ENCODE assay signal across 18 cellular contexts in the genomic region with DNA sequence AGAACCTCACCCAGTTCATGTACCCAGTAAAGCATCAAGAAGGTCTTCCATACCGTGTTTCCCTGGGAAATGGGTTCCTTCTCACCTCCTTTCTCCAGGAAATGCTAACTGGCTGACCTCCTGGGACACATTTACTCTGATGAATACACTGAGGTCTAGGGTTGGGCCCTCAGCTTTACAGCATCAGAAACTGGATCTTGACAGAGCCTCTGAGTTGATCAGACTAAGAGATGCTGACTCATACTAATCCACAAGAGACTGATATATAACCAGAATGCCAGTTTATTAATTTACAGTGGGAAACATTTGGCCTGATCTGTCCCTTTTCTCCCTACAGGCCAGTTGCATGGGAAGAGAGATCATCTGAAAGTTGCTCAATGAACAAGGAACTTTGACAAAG.
"Had no signal": no experiment of that assay in that cellular context is flagged by ENCODE, and none has a peak within 500 bp of the region (broad histone marks: within the 10 kb centered on the region; RNA-seq: fewer than 3 reads in every experiment).

No MANE protein-coding gene starts in this region.

- ATAC-seq: effector memory CD8-positive, alpha-beta T cell; left ventricle myocardium superior; sciatic nerve; stimulated activated effector memory CD8-positive, alpha-beta T cell treated with anti-CD3 and anti-CD28 coated beads, Interleukin-12 subunit alpha, Interleukin-12 subunit beta, amount 100 ng/mL, for 72 hours had no signal

- H3K36me3 Mint-ChIP-seq: activated naive CD8-positive, alpha-beta T cell treated with anti-CD3 and anti-CD28 coated beads, Interleukin-2, amount 10 ng/mL, durations not matched to agents 7 days and 5 days; brain; memory B cell; stimulated activated effector memory CD8-positive, alpha-beta T cell treated with anti-CD3 and anti-CD28 coated beads, Interleukin-12 subunit alpha, Interleukin-12 subunit beta, amount 100 ng/mL, for 72 hours had no signal

- H3K9me3 ChIP-seq: uterus had no signal

- H3K4me3 Mint-ChIP-seq: activated CD4-positive, alpha-beta T cell treated with anti-CD3 and anti-CD28 coated beads, Interleukin-2, amount 10 ng/mL, durations not matched to agents 7 days and 5 days; activated naive CD8-positive, alpha-beta T cell treated with anti-CD3 and anti-CD28 coated beads, Interleukin-2, amount 10 ng/mL, durations not matched to agents 7 days and 5 days; activated T-helper 1 cell treated with anti-CD3 and anti-CD28 coated beads, Interleukin-12 subunit alpha, Interleukin-12 subunit beta, Interleukin-2, Interleukin-4 antibody, amounts not matched to agents 30 ng/mL and 10 ng/mL and 1 ng/mL, durations not matched to agents 14 hours and 24 hours and 36 hours; brain; effector memory CD8-positive, alpha-beta T cell; memory B cell; stimulated activated effector memory CD8-positive, alpha-beta T cell treated with anti-CD3 and anti-CD28 coated beads, Interleukin-12 subunit alpha, Interleukin-12 subunit beta, amount 100 ng/mL, for 72 hours had no signal

- H3K4me1 ChIP-seq: uterus had no signal

- H3K27ac ChIP-seq: epithelial cell of prostate, uterus had no signal

- FAIRE-seq: kidney had no signal

- H3K36me3 ChIP-seq: uterus had no signal

- H3K27ac Mint-ChIP-seq: activated CD4-positive, alpha-beta T cell treated with anti-CD3 and anti-CD28 coated beads, Interleukin-2, amount 10 ng/mL, durations not matched to agents 7 days and 5 days; activated naive CD8-positive, alpha-beta T cell treated with anti-CD3 and anti-CD28 coated beads, Interleukin-2, amount 10 ng/mL, durations not matched to agents 7 days and 5 days; activated T-helper 1 cell treated with anti-CD3 and anti-CD28 coated beads, Interleukin-12 subunit alpha, Interleukin-12 subunit beta, Interleukin-2, Interleukin-4 antibody, amounts not matched to agents 30 ng/mL and 10 ng/mL and 1 ng/mL, durations not matched to agents 14 hours and 24 hours and 36 hours; brain; effector memory CD8-positive, alpha-beta T cell; memory B cell; stimulated activated effector memory CD8-positive, alpha-beta T cell treated with anti-CD3 and anti-CD28 coated beads, Interleukin-12 subunit alpha, Interleukin-12 subunit beta, amount 100 ng/mL, for 72 hours had no signal

- H3K4me1 Mint-ChIP-seq: activated CD4-positive, alpha-beta T cell treated with anti-CD3 and anti-CD28 coated beads, Interleukin-2, amount 10 ng/mL, durations not matched to agents 7 days and 5 days; activated naive CD8-positive, alpha-beta T cell treated with anti-CD3 and anti-CD28 coated beads, Interleukin-2, amount 10 ng/mL, durations not matched to agents 7 days and 5 days; brain; stimulated activated effector memory CD8-positive, alpha-beta T cell treated with anti-CD3 and anti-CD28 coated beads, Interleukin-12 subunit alpha, Interleukin-12 subunit beta, amount 100 ng/mL, for 72 hours had no signal

- H3K4me3 ChIP-seq: uterus had no signal

- DNase-seq: activated CD4-positive, alpha-beta T cell treated with anti-CD3 and anti-CD28 coated beads, Interleukin-2, amount 10 ng/mL, durations not matched to agents 7 days and 5 days; activated naive CD4-positive, alpha-beta T cell; activated naive CD8-positive, alpha-beta T cell treated with anti-CD3 and anti-CD28 coated beads, Interleukin-2, amount 10 ng/mL, durations not matched to agents 7 days and 5 days; dermis blood vessel endothelial cell; effector memory CD8-positive, alpha-beta T cell; hippocampal formation; kidney; left ventricle myocardium superior; stimulated activated CD4-positive, alpha-beta T cell treated with anti-CD3 and anti-CD28 coated beads, Interleukin-12 subunit alpha, Interleukin-12 subunit beta, amount 100 ng/mL, for 4 hours; stimulated activated CD4-positive, alpha-beta T cell treated with anti-CD3 and anti-CD28 coated beads, Interleukin-2, amount 100 ng/mL, for 24 hours; SW 1271; uterus had no signal

- H3K27me3 Mint-ChIP-seq: brain, memory B cell had no signal

- H3K9me3 Mint-ChIP-seq: activated CD4-positive, alpha-beta T cell treated with anti-CD3 and anti-CD28 coated beads, Interleukin-2, amount 10 ng/mL, durations not matched to agents 7 days and 5 days; activated naive CD8-positive, alpha-beta T cell treated with anti-CD3 and anti-CD28 coated beads, Interleukin-2, amount 10 ng/mL, durations not matched to agents 7 days and 5 days; activated T-helper 1 cell treated with anti-CD3 and anti-CD28 coated beads, Interleukin-12 subunit alpha, Interleukin-12 subunit beta, Interleukin-2, Interleukin-4 antibody, amounts not matched to agents 30 ng/mL and 10 ng/mL and 1 ng/mL, durations not matched to agents 14 hours and 24 hours and 36 hours; brain; effector memory CD8-positive, alpha-beta T cell; memory B cell; stimulated activated effector memory CD8-positive, alpha-beta T cell treated with anti-CD3 and anti-CD28 coated beads, Interleukin-12 subunit alpha, Interleukin-12 subunit beta, amount 100 ng/mL, for 72 hours had no signal

- H3K27me3 ChIP-seq: uterus had no signal
